Comparison of ENCODE assay signal across 17 cellular contexts in the genomic region with DNA sequence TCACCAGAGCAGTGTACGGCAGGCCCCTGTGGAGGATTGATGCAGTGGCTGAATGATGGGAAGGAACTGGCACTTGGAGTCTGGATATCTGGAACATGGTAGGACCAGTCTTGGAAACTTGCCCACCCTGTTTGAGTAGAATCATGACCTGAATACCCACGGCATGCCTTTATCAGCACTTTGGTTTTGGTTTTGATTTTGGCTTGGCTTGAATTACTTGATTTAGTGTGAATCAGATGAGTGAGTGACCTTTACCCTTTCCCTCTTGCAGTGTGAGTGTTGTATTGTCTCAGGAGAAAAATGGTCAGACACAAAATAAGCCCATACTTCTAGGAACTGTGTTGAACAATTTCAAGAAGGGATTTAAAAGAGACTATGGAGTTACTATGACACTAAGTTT.
DNase-seq lines count a peak whose midpoint lies in the region; ATAC-seq and TF ChIP-seq lines count a peak whose summit lies in the region.
"Had no signal": no experiment of that assay in that cellular context is flagged by ENCODE, and none has a peak within 500 bp of the region (broad histone marks: within the 10 kb centered on the region; RNA-seq: fewer than 3 reads in every experiment).

No MANE protein-coding gene starts in this region.

- dilution Hi-C loops in mammary epithelial cell (cut with HindIII; ENCODE audit: low sequenced_read_pairs) = no loop called here

- intact Hi-C loops in mammary epithelial cell (cut with micrococcal nuclease) = no loop called here

- no CpG with 5 or more reads among the region's 2 CpGs for WGBS in mammary epithelial cell (ENCODE audit: low coverage, missing lambda C conversion rate)

- TF ChIP-seq CTCF in OCI-LY1 (IDR thresholded peaks at IDR 0.05; ENCODE audit: low read length) (no peak), mammary epithelial cell (conservative IDR thresholded peaks at IDR 0.05 in 1 of 2, IDR thresholded peaks at IDR 0.05 in 1 of 2; ENCODE audit: extremely low read depth in 1 of 2, insufficient read depth in 1 of 2, low read depth in 1 of 2, low read length in 2 of 2) (no peak)

- BruUV-seq in mammary epithelial cell (replicated peaks; lab: Mats Ljungman, UMichigan) = no TSS peak

- no peaks in the 10 kb centered on the region for H3F3A ChIP-seq in OCI-LY1 (ENCODE audit: insufficient read depth, low read length)

- peak overlapping the region; percentile 90 for H3K4me2 ChIP-seq in OCI-LY1 (ENCODE audit: low read length)
- H3K4me2 ChIP-seq in mammary epithelial cell (ENCODE audit: insufficient read depth, low read depth, low read length) = no peak overlapping the region
- H3K4me2 ChIP-seq: A549 had no signal

- H3K4me3 ChIP-seq in OCI-LY1 (ENCODE audit: low read depth, low read length, poor library complexity, severe bottlenecking) (peak overlapping the region; percentile 63), mammary epithelial cell (replicated peaks in 1 of 3; ENCODE audit: insufficient read depth in 1 of 3, low read depth in 2 of 3, low read length in 3 of 3) (no peak overlapping the region)
- H3K4me3 ChIP-seq: A549, K562 had no signal

- DNase-seq in renal cortical epithelial cell (ENCODE audit: low read depth) = peak; percentile 2
- DNase-seq in mammary epithelial cell = no peak
- DNase-seq in NCI-H524 (lab: John Stamatoyannopoulos, UW) = no peak
- no peak for DNase-seq in NCI-H1417 treated with DMSO at 0.1 percent for 48 hours (lab: John Stamatoyannopoulos, UW)
- no peak for DNase-seq in Ammon's horn (ENCODE audit: low spot score)
- DNase-seq: HFFc6; NCI-H1930; NCI-H446; NK-92 treated with Interleukin-12 subunit alpha and Interleukin-12 subunit beta, amount 100 ng/mL, for 24 hours; PC-3 had no signal

- no peaks in the 10 kb centered on the region for H3K79me2 ChIP-seq in OCI-LY1 (ENCODE audit: insufficient read depth, low read length)
- H3K79me2 ChIP-seq in mammary epithelial cell (ENCODE audit: insufficient read depth, low read length) = no peaks in the 10 kb centered on the region

- in situ Hi-C loops in mammary epithelial cell (cut with MboI; ENCODE audit: low sequenced_read_pairs in 2 of 2) = no loop called here

- no peaks in the 10 kb centered on the region for H3K27me3 ChIP-seq in OCI-LY1 (ENCODE audit: insufficient read depth, low read length)
- no peaks in the 10 kb centered on the region for H3K27me3 ChIP-seq in mammary epithelial cell (ENCODE audit: insufficient read depth, low read length)

- H3K9me3 ChIP-seq in OCI-LY1 (ENCODE audit: low read length) = no peaks in the 10 kb centered on the region
- H3K9me3 ChIP-seq in mammary epithelial cell (replicated peaks; ENCODE audit: insufficient read depth, low read length) = no peaks in the 10 kb centered on the region
- H3K9me3 ChIP-seq: A549 had no signal

- no peak overlapping the region for H2AFZ ChIP-seq in OCI-LY1 (ENCODE audit: low read length)
- no peak overlapping the region for H2AFZ ChIP-seq in mammary epithelial cell (ENCODE audit: low read depth, low read length)

- peak overlapping the region; percentile 81 for H3K9ac ChIP-seq in OCI-LY1 (ENCODE audit: low read length)
- H3K9ac ChIP-seq in mammary epithelial cell (ENCODE audit: insufficient read depth, low read length) = no peak overlapping the region

- H3K4me1 ChIP-seq in OCI-LY1 (ENCODE audit: insufficient read depth, low read length, severe bottlenecking) (peaks cover 92% of the 10 kb centered on the region), mammary epithelial cell (ENCODE audit: insufficient read depth, low read length) (no peaks in the 10 kb centered on the region)
- H3K4me1 ChIP-seq: A549 had no signal

- H3K9me2 ChIP-seq in OCI-LY1 (ENCODE audit: low read depth, low read length) = no peaks in the 10 kb centered on the region

- ATAC-seq in GM18498 (IDR thresholded peaks at IDR 0.05; ENCODE audit: unreplicated experiment) = peak; percentile 28
- ATAC-seq in HG02588 (IDR thresholded peaks at IDR 0.05; ENCODE audit: unreplicated experiment) = peak; percentile 13
- ATAC-seq: A549, K562, PC-3 had no signal

- H3K27ac ChIP-seq in OCI-LY1 (ENCODE audit: low read depth, low read length, poor library complexity, severe bottlenecking) (peak overlapping the region; percentile 100), mammary epithelial cell (ENCODE audit: insufficient read depth, low read depth, low read length) (no peak overlapping the region)
- H3K27ac ChIP-seq: A549, C4-2B, RWPE1 had no signal

- CTCF ChIA-PET in mammary epithelial cell (lab: Charles Lee; ENCODE audit: low non-redundant PET) = no interaction called here

- H3K36me3 ChIP-seq in OCI-LY1 (ENCODE audit: insufficient read depth, low read length) = no peaks in the 10 kb centered on the region
- no peaks in the 10 kb centered on the region for H3K36me3 ChIP-seq in mammary epithelial cell (ENCODE audit: insufficient read depth, low read length)

- no peaks in the 10 kb centered on the region for H4K20me1 ChIP-seq in OCI-LY1 (ENCODE audit: insufficient read depth, low read length)
- H4K20me1 ChIP-seq in mammary epithelial cell (ENCODE audit: insufficient read depth, low read length) = no peaks in the 10 kb centered on the region
